Comparison of ENCODE assay signal across 17 cellular contexts in the genomic region with DNA sequence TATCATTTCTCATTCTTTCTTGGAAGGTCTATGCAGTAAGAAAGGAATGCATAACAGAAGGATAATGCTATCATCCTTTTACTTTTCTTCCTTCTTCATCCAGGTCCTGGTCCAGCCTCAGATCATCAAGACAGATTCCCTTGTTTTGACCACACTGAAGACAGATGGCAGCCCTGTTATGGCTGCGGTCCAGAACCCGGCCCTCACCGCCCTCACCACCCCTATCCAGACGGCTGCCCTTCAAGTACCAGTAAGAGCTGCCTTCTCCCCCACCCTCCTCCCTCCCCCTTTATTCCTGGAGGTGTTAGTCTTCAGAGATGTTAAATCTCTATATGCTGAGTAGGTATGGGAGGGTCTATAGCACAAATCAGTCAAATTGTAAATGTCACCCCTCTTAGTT. TPM values are rescaled to one million over a fixed set of nuclear protein-coding genes. Genes with fewer than 3 reads are reported as not detected.
DNase-seq lines count a peak whose midpoint lies in the region; ATAC-seq and TF ChIP-seq lines count a peak whose summit lies in the region.
"Had no signal": no experiment of that assay in that cellular context is flagged by ENCODE, and none has a peak within 500 bp of the region (broad histone marks: within the 10 kb centered on the region; RNA-seq: fewer than 3 reads in every experiment).

No MANE protein-coding gene starts in this region.

- no peak for ATAC-seq in HG02970 (IDR thresholded peaks at IDR 0.05; ENCODE audit: low FRiP score, unreplicated experiment)
- ATAC-seq: GM23338 had no signal

- DNase-seq in D341Med (ENCODE audit: low spot score) (peak; percentile 75), DMS 273 (lab: John Stamatoyannopoulos, UW; ENCODE audit: unreplicated experiment) (peak; percentile 81), NCI-H524 treated with DMSO at 0.1 percent for 48 hours (lab: John Stamatoyannopoulos, UW) (peak; percentile 83), myocyte (ENCODE audit: low read depth) (peak; percentile 74), osteoblast (ENCODE audit: insufficient read length, low spot score, missing footprints) (no peak), ACHN (no peak)
- DNase-seq: CD8-positive, alpha-beta memory T cell; KBM-7; NCI-H1092 treated with DMSO at 0.1 percent for 48 hours; NCI-H187; NCI-H510A had no signal

- in situ Hi-C loops in ACHN (cut with HindIII; ENCODE audit: low pct_ligation_motif_present, low pct_unique_long_range_greater_than_20kb, low sequenced_read_pairs): no loop called here

- peaks cover 49% of the 10 kb centered on the region for H3K36me3 ChIP-seq in osteoblast (ENCODE audit: insufficient read depth, low read length)

- H3K4me3 ChIP-seq in osteoblast (ENCODE audit: insufficient read depth, low read length): no peak overlapping the region
- H3K4me3 ChIP-seq: BLaER1, GM23338 had no signal

- H3K4me1 ChIP-seq in osteoblast (ENCODE audit: insufficient read depth, low read length): peaks cover 3% of the 10 kb centered on the region

- no peaks in the 10 kb centered on the region for H3K27me3 ChIP-seq in osteoblast (ENCODE audit: insufficient read depth, low read length)
- H3K27me3 ChIP-seq: BLaER1 had no signal

- no peak for TF ChIP-seq CTCF in osteoblast (IDR thresholded peaks at IDR 0.05; ENCODE audit: extremely low read depth, low read depth, low read length)

- no peak overlapping the region for H2AFZ ChIP-seq in osteoblast (ENCODE audit: low read length)
- H2AFZ ChIP-seq: GM23338 had no signal

- H3K4me2 ChIP-seq in osteoblast (ENCODE audit: insufficient read depth, low read length): no peak overlapping the region
- H3K4me2 ChIP-seq: BLaER1, GM23338 had no signal

- peaks cover 3% of the 10 kb centered on the region for H4K20me1 ChIP-seq in osteoblast (ENCODE audit: insufficient read depth, low read length)

- no peaks in the 10 kb centered on the region for H3K9me3 ChIP-seq in osteoblast (ENCODE audit: low read depth, low read length)
- H3K9me3 ChIP-seq: BLaER1 had no signal

- H3K27ac ChIP-seq in osteoblast (ENCODE audit: low read depth, low read length): no peak overlapping the region
- H3K27ac ChIP-seq: BLaER1, HL-60 had no signal

- H3K79me2 ChIP-seq in osteoblast (ENCODE audit: insufficient read depth, low read length): peaks cover 17% of the 10 kb centered on the region

RNA-seq across cellular contexts. Expression of gene SREBF2, which starts 37.9 kb away (rescaled TPM):
- total RNA-seq in myocyte: 120 and 152 TPM in 2 replicates
- polyA plus RNA-seq in myocyte (2012): 112 TPM
- 71.6 and 80.3 TPM in 2 replicates for total RNA-seq in osteoblast

RNA-seq across cellular contexts. Expression of gene SHISA8, which starts 44.1 kb away (rescaled TPM):
- total RNA-seq in myocyte: 0.27 TPM in 1 of 2 replicates, not detected in the other
- polyA plus RNA-seq in myocyte (2012): 0.06 TPM
- not detected in 2 replicates for total RNA-seq in osteoblast
- total RNA-seq: M059J, RPMI7951 had no signal
- polyA plus RNA-seq: CD8-positive, alpha-beta memory T cell; GM23338 had no signal

RNA-seq across cellular contexts. Expression of gene TNFRSF13C, which starts 55.8 kb away (rescaled TPM):
- total RNA-seq in myocyte (0.10 and 0.53 TPM in 2 replicates), osteoblast (under 0.01 TPM in 2 replicates)
- polyA plus RNA-seq in myocyte (2012): 0.09 TPM
- total RNA-seq: RPMI7951 had no signal

Comparison
In these comparisons a context has a peak if more than half of its experiments do, and no peak if none do; other contexts are left out.
1. DNase-seq: peak in D341Med (single experiment), DMS 273 (single experiment), NCI-H524 treated with DMSO at 0.1 percent for 48 hours (single experiment) and myocyte (single experiment); none in osteoblast (single experiment) and ACHN (single experiment).